18 cellular contexts compared by ENCODE assay signal in the genomic region with DNA sequence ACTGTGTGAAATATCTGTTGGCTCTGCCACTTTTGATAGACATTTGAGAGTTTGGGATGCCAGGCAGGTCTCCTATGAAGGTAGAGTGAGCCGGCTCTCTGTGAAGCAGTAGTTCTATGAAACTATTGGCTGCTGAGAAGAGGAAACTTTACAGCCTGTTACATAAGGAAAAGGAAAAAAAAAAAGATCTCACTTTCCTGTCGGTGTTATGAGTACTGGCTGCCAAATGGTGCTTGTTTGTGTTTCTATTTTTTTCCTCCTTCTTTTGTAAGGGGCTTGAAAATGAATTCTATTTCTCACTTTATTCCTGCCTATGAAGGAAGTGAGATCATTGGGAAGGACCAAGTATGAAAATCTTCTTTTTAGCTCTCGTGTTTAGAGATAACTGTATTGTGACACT.
"Had no signal": no experiment of that assay in that cellular context is flagged by ENCODE, and none has a peak within 500 bp of the region (broad histone marks: within the 10 kb centered on the region; RNA-seq: fewer than 3 reads in every experiment).

No MANE protein-coding gene starts in this region.

- H3K9me3 ChIP-seq: esophagus muscularis mucosa, mucosa of descending colon had no signal

- H3K27ac ChIP-seq: coronary artery, parathyroid adenoma had no signal

- H3K4me1 ChIP-seq: parathyroid adenoma had no signal

- H3K27me3 ChIP-seq: esophagus muscularis mucosa had no signal

- H3K27ac Mint-ChIP-seq: activated B cell treated with CpG ODN at 0.5 μM for 24 hours; activated CD8-positive, alpha-beta T cell treated with anti-CD3 and anti-CD28 coated beads, Interleukin-2, amount 10 ng/mL, durations not matched to agents 7 days and 5 days; type B pancreatic cell had no signal

- H3K4me3 Mint-ChIP-seq: activated B cell treated with CpG ODN at 0.5 μM for 24 hours; activated CD8-positive, alpha-beta T cell treated with anti-CD3 and anti-CD28 coated beads, Interleukin-2, amount 10 ng/mL, durations not matched to agents 7 days and 5 days; activated T-cell treated with anti-CD3 and anti-CD28 coated beads, Interleukin-2, amount 50 U/mL, for 4 hours; central memory CD8-positive, alpha-beta T cell; naive B cell; stimulated activated naive CD8-positive, alpha-beta T cell treated with anti-CD3 and anti-CD28 coated beads, Interleukin-15, amount 100 ng/mL, for 72 hours; type B pancreatic cell had no signal

- DNase-seq: activated B cell treated with CpG ODN at 0.5 μM for 24 hours; activated CD4-positive, alpha-beta T cell treated with anti-CD3 and anti-CD28 coated beads for 48 hours; activated CD8-positive, alpha-beta T cell treated with anti-CD3 and anti-CD28 coated beads, Interleukin-2, amount 10 ng/mL, durations not matched to agents 7 days and 5 days; activated effector memory CD4-positive, alpha-beta T cell treated with anti-CD3 and anti-CD28 coated beads, Interleukin-2, amount 50 U/mL, for 16 hours; activated naive CD4-positive, alpha-beta T cell treated with anti-CD3 and anti-CD28 coated beads, Interleukin-2, amount 50 U/mL, for 16 hours; activated T-cell treated with anti-CD3 and anti-CD28 coated beads, Interleukin-2, amount 50 U/mL, for 4 hours; aorta; left ventricle myocardium superior; mesenchymal stem cell; mucosa of descending colon; naive B cell; stimulated activated CD4-positive, alpha-beta T cell treated with anti-CD3 and anti-CD28 coated beads, Interleukin-2, amount 100 ng/mL, for 24 hours; stimulated activated naive CD8-positive, alpha-beta T cell treated with anti-CD3 and anti-CD28 coated beads, Interleukin-15, amount 100 ng/mL, for 72 hours had no signal

- H3K36me3 Mint-ChIP-seq: naive B cell had no signal

- H3K9ac ChIP-seq: parathyroid adenoma had no signal

- H3K4me3 ChIP-seq: coronary artery, esophagus muscularis mucosa, mucosa of descending colon had no signal

- H3K27me3 Mint-ChIP-seq: activated B cell treated with CpG ODN at 0.5 μM for 24 hours; central memory CD8-positive, alpha-beta T cell; type B pancreatic cell had no signal

- H3K36me3 ChIP-seq: esophagus muscularis mucosa had no signal

- ATAC-seq: activated CD8-positive, alpha-beta T cell treated with anti-CD3 and anti-CD28 coated beads, Interleukin-2, amount 10 ng/mL, durations not matched to agents 7 days and 5 days; activated T-cell treated with anti-CD3 and anti-CD28 coated beads, Interleukin-2, amount 50 U/mL, for 4 hours; left ventricle myocardium superior; mucosa of descending colon; stimulated activated naive CD8-positive, alpha-beta T cell treated with anti-CD3 and anti-CD28 coated beads, Interleukin-15, amount 100 ng/mL, for 72 hours had no signal

- H3K4me1 Mint-ChIP-seq: naive B cell had no signal

- H3K9me3 Mint-ChIP-seq: activated B cell treated with CpG ODN at 0.5 μM for 24 hours; activated T-cell treated with anti-CD3 and anti-CD28 coated beads, Interleukin-2, amount 50 U/mL, for 4 hours; central memory CD8-positive, alpha-beta T cell had no signal
